ENCODE assay signal across 10 cellular contexts in the genomic region with DNA sequence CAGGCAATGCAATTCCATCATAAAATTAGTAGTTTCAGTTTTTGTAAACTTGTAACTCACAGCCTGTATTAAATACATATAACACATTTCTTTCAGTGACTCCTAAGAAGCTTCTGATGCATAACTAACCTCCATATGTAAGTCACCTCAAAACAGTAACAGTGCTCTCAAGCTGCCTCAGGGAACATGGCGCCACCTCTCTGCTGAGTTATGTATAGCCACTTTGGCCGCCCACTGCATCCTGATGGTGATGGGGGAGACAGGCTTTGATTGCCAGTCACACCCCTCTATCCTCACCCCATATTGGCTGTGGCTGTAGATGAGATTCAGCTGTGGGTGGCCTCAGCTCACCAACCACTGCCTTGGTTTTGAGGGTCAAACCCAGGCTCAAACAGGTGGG. TPM values are rescaled to one million over a fixed set of nuclear protein-coding genes. Genes with fewer than 3 reads are reported as not detected.
DNase-seq lines count a peak whose midpoint lies in the region; ATAC-seq and TF ChIP-seq lines count a peak whose summit lies in the region.
"Had no signal": no experiment of that assay in that cellular context is flagged by ENCODE, and none has a peak within 500 bp of the region (broad histone marks: within the 10 kb centered on the region; RNA-seq: fewer than 3 reads in every experiment).

No MANE protein-coding gene starts in this region.

- no peak overlapping the region for H2BK12ac ChIP-seq in mesenchymal stem cell (ENCODE audit: low read length in 2 of 2)

- peaks cover 0 to 7% of the 10 kb centered on the region in 2 experiments for H3K36me3 ChIP-seq in mesenchymal stem cell (ENCODE audit: control insufficient read depth in 1 of 2, insufficient read depth in 2 of 2, low read depth in 1 of 2, low read length in 2 of 2)
- H3K36me3 ChIP-seq: HAP-1, thoracic aorta had no signal

- no peak overlapping the region for H2BK15ac ChIP-seq in mesenchymal stem cell (ENCODE audit: low read depth, poor library complexity, severe bottlenecking)

- no peak overlapping the region for H2BK120ac ChIP-seq in mesenchymal stem cell (ENCODE audit: low read depth, low read length)

- H3K14ac ChIP-seq in mesenchymal stem cell (ENCODE audit: low read length in 2 of 2), result no peak overlapping the region

- no peak overlapping the region for H4K91ac ChIP-seq in mesenchymal stem cell (ENCODE audit: low read length)

- H3K18ac ChIP-seq in mesenchymal stem cell (ENCODE audit: low read depth in 1 of 2, low read length in 2 of 2), result no peak overlapping the region

- H3K4me1 ChIP-seq in mesenchymal stem cell (ENCODE audit: control insufficient read depth, insufficient read depth, low read depth, low read length), result no peaks in the 10 kb centered on the region

- ATAC-seq in GM18909 (IDR thresholded peaks at IDR 0.05; ENCODE audit: poor library complexity, unreplicated experiment), result peak; percentile 83
- ATAC-seq in GM21576 (IDR thresholded peaks at IDR 0.05; ENCODE audit: unreplicated experiment), result no peak

- H3K4ac ChIP-seq in mesenchymal stem cell (ENCODE audit: low read depth in 1 of 2, low read length in 2 of 2), result no peak overlapping the region

- H2BK5ac ChIP-seq in mesenchymal stem cell (ENCODE audit: low read depth, low read length, poor library complexity, severe bottlenecking), result no peak overlapping the region

- no peak overlapping the region for H3K4me2 ChIP-seq in mesenchymal stem cell (ENCODE audit: low read length, poor library complexity, severe bottlenecking)

- WGBS in mesenchymal stem cell, result 100% methylated on average over 1 of the region's 2 CpGs

- H3K4me3 ChIP-seq in astrocyte of the spinal cord (ENCODE audit: low read depth, low read length) (no peak overlapping the region), mesenchymal stem cell (ENCODE audit: insufficient read depth in 1 of 2, low read depth in 1 of 2, low read length in 2 of 2) (no peak overlapping the region)
- H3K4me3 ChIP-seq: HAP-1, thoracic aorta had no signal

- no peak overlapping the region for H3K23ac ChIP-seq in mesenchymal stem cell (ENCODE audit: low read length in 2 of 2)

- peaks cover 4% of the 10 kb centered on the region for H3K9me3 ChIP-seq in mesenchymal stem cell (ENCODE audit: control insufficient read depth, low read length)
- H3K9me3 ChIP-seq: thoracic aorta had no signal

- H2AFZ ChIP-seq in mesenchymal stem cell (ENCODE audit: low read depth, low read length), result no peak overlapping the region

- in situ Hi-C loops in astrocyte of the spinal cord (cut with HindIII; ENCODE audit: low sequenced_read_pairs), result no loop called here

- TF ChIP-seq CTCF in astrocyte of the spinal cord (IDR thresholded peaks at IDR 0.05; ENCODE audit: low read depth, low read length), result peak; percentile 34

- no peak overlapping the region for H4K8ac ChIP-seq in mesenchymal stem cell (ENCODE audit: low read length)

- peaks cover 23% of the 10 kb centered on the region for H3K79me1 ChIP-seq in mesenchymal stem cell (replicated peaks; ENCODE audit: low read length, poor library complexity, severe bottlenecking)

- H3K27me3 ChIP-seq in mesenchymal stem cell (ENCODE audit: control insufficient read depth in 1 of 2, insufficient read depth in 1 of 2, low read length in 2 of 2), result no peaks in the 10 kb centered on the region

- H3K27ac ChIP-seq in mesenchymal stem cell (ENCODE audit: low read length, poor library complexity, severe bottlenecking), result no peak overlapping the region
- H3K27ac ChIP-seq: thoracic aorta had no signal

- no peak overlapping the region for H2AK5ac ChIP-seq in mesenchymal stem cell (ENCODE audit: low read length, severe bottlenecking)

- DNase-seq in AG08396 (ENCODE audit: low spot score) (peak; percentile 53), NOMO-1 treated with dmso at 0.1 percent for 144 hours (lab: John Stamatoyannopoulos, UW; ENCODE audit: unreplicated experiment) (peak; percentile 19), astrocyte of the spinal cord (ENCODE audit: low read depth, low spot score) (no peak), mesenchymal stem cell (peak; percentile 25), RPMI8226 (no peak), DMS153 treated with DMSO at 0.1 percent for 48 hours (lab: John Stamatoyannopoulos, UW; ENCODE audit: unreplicated experiment) (no peak)

- no peak overlapping the region for H3K9ac ChIP-seq in mesenchymal stem cell (ENCODE audit: low read length)

RNA-seq across cellular contexts. Expression of gene LRBA, which starts 54.3 kb away (rescaled TPM):
- polyA plus RNA-seq in mesenchymal stem cell (2013, experiment 1 of 2), result 9.2 TPM
- polyA plus RNA-seq in mesenchymal stem cell (2013, experiment 2 of 2), result 8.3 TPM

Comparison
In these comparisons a context has a peak if more than half of its experiments do, and no peak if none do; other contexts are left out.
1. DNase-seq: peak in AG08396 (single experiment), NOMO-1 treated with dmso at 0.1 percent for 144 hours (single experiment) and mesenchymal stem cell (single experiment); none in astrocyte of the spinal cord (single experiment), RPMI8226 (single experiment) and DMS153 treated with DMSO at 0.1 percent for 48 hours (single experiment).